3 cellular contexts compared by ENCODE assay signal in genomic region chr5:53645078-53645477, GRCh38.
TF ChIP-seq lines count a peak whose summit lies in the region.

No MANE protein-coding gene starts in this region.

TF ChIP-seq in SK-N-SH treated with all-trans-retinoic acid at 6 μM for 48 hours, 23 proteins besides CTCF, POLR2A, EP300 and RAD21 (continued from another document):
- TF ChIP-seq POU6F1 (CRISPR knock-in tag; IDR thresholded peaks at IDR 0.05; ENCODE audit: borderline replicate concordance, low read depth), result no peak
- no peak for TF ChIP-seq ARNTL (CRISPR knock-in tag; IDR thresholded peaks at IDR 0.05; ENCODE audit: borderline replicate concordance, low read depth)
- TF ChIP-seq TSHZ2 (CRISPR knock-in tag; IDR thresholded peaks at IDR 0.05), result no peak
- TF ChIP-seq ZFP30 (CRISPR knock-in tag; IDR thresholded peaks at IDR 0.05), result no peak
- no peak for TF ChIP-seq ZNF565 (CRISPR knock-in tag; conservative IDR thresholded peaks at IDR 0.05; ENCODE audit: low read depth)

TF ChIP-seq in SK-N-SH, 30 proteins besides CTCF, POLR2A, EP300 and RAD21 (continued from another document):
- no peak for TF ChIP-seq PBX3 (IDR thresholded peaks at IDR 0.05)
- no peak for TF ChIP-seq ZBTB33 (IDR thresholded peaks at IDR 0.05; ENCODE audit: borderline replicate concordance, low read depth)
- TF ChIP-seq MAX (IDR thresholded peaks at IDR 0.05; ENCODE audit: low read depth), result no peak
- no peak for TF ChIP-seq GATA2 (CRISPR knock-in tag; IDR thresholded peaks at IDR 0.05)
- TF ChIP-seq NRF1 (IDR thresholded peaks at IDR 0.05; ENCODE audit: low read depth, low read length), result no peak
- no peak for TF ChIP-seq IRF3 (IDR thresholded peaks at IDR 0.05; ENCODE audit: low read depth, low read length)
- no peak for TF ChIP-seq MEF2A (IDR thresholded peaks at IDR 0.05; ENCODE audit: borderline replicate concordance, low read depth)
- no peak for TF ChIP-seq USF2 (IDR thresholded peaks at IDR 0.05; ENCODE audit: borderline replicate concordance, low read depth, low read length)
- TF ChIP-seq RXRA (IDR thresholded peaks at IDR 0.05; ENCODE audit: borderline replicate concordance, low read depth), result no peak
- TF ChIP-seq TEAD4 (IDR thresholded peaks at IDR 0.05; ENCODE audit: borderline replicate concordance, insufficient read depth), result no peak
- no peak for TF ChIP-seq CHD2 (IDR thresholded peaks at IDR 0.05; ENCODE audit: low read length, partially characterized antibody)
- no peak for TF ChIP-seq YY1 (IDR thresholded peaks at IDR 0.05; ENCODE audit: low read depth)
- TF ChIP-seq RFX5 (IDR thresholded peaks at IDR 0.05; ENCODE audit: low read length), result no peak
- TF ChIP-seq SMC3 (IDR thresholded peaks at IDR 0.05; ENCODE audit: low read depth, low read length), result no peak
TF ChIP-seq in SK-N-SH: peak in this region for 0.

TF ChIP-seq in GM23338, 12 proteins besides CTCF, POLR2A, EP300 and RAD21 (continued from another document):
- TF ChIP-seq REST (IDR thresholded peaks at IDR 0.05; ENCODE audit: unreplicated experiment), result no peak
- no peak for TF ChIP-seq STAT1 (IDR thresholded peaks at IDR 0.05; ENCODE audit: unreplicated experiment)
- no peak for TF ChIP-seq ETS1 (IDR thresholded peaks at IDR 0.05)
- TF ChIP-seq NANOG (IDR thresholded peaks at IDR 0.05; ENCODE audit: borderline replicate concordance), result no peak
- TF ChIP-seq JUNB (IDR thresholded peaks at IDR 0.05; ENCODE audit: unreplicated experiment), result no peak
